In genomic region chr6:81594501-81594900, GRCh38 we compare ENCODE assay signal across 20 cellular contexts.
"Had no signal": no experiment of that assay in that cellular context is flagged by ENCODE, and none has a peak within 500 bp of the region (broad histone marks: within the 10 kb centered on the region; RNA-seq: fewer than 3 reads in every experiment).

No MANE protein-coding gene starts in this region.

- H3K36me3 ChIP-seq: colonic mucosa, esophagus muscularis mucosa, gastroesophageal sphincter, heart left ventricle, left lung, lower lobe of right lung had no signal

- DNase-seq: colonic mucosa; cortex of kidney; effector CD8-positive, alpha-beta T cell; effector memory CD8-positive, alpha-beta T cell; foreskin keratinocyte; heart left ventricle; hypothalamus; immature natural killer cell; islet precursor cell; kidney; left cardiac atrium; left lung; left ventricle myocardium superior; lower lobe of right lung; mesendoderm; midbrain had no signal

- H3K27me3 Mint-ChIP-seq: dendritic cell treated with granulocyte-macrophage colony-stimulating factor and Interleukin-4, amounts not matched to agents 40 ng/mL and 50 ng/mL, for 4 days; effector memory CD8-positive, alpha-beta T cell had no signal

- H3K4me3 Mint-ChIP-seq: dendritic cell treated with granulocyte-macrophage colony-stimulating factor and Interleukin-4, amounts not matched to agents 40 ng/mL and 50 ng/mL, for 4 days; effector memory CD8-positive, alpha-beta T cell; immature natural killer cell had no signal

- H3K4me1 Mint-ChIP-seq: immature natural killer cell had no signal

- H2AFZ ChIP-seq: hepatocyte had no signal

- H3K9me3 Mint-ChIP-seq: dendritic cell treated with granulocyte-macrophage colony-stimulating factor and Interleukin-4, amounts not matched to agents 40 ng/mL and 50 ng/mL, for 4 days had no signal

- H3K79me2 ChIP-seq: hepatocyte had no signal

- H3K27ac Mint-ChIP-seq: dendritic cell treated with granulocyte-macrophage colony-stimulating factor and Interleukin-4, amounts not matched to agents 40 ng/mL and 50 ng/mL, for 4 days; effector memory CD8-positive, alpha-beta T cell; immature natural killer cell had no signal

- H3K4me3 ChIP-seq: colonic mucosa, esophagus muscularis mucosa, gastroesophageal sphincter, heart left ventricle, hepatocyte, left lung, lower lobe of right lung had no signal

- H3K4me2 ChIP-seq: hepatocyte had no signal

- H3K27ac ChIP-seq: colonic mucosa, esophagus muscularis mucosa, foreskin keratinocyte, gastroesophageal sphincter, heart left ventricle, hepatocyte, left lung, lower lobe of right lung had no signal

- H3K4me1 ChIP-seq: colonic mucosa, esophagus muscularis mucosa, foreskin keratinocyte, gastroesophageal sphincter, left lung, lower lobe of right lung had no signal

- H3K9me3 ChIP-seq: colonic mucosa, esophagus muscularis mucosa, gastroesophageal sphincter, left lung, lower lobe of right lung had no signal

- H3K27me3 ChIP-seq: colonic mucosa, esophagus muscularis mucosa, foreskin keratinocyte, gastroesophageal sphincter, heart left ventricle, hepatocyte, left lung had no signal
